ENCODE assay signal across 9 cellular contexts in genomic region chr7:97004931-97005763, GRCh38. TPM values are rescaled to one million over a fixed set of nuclear protein-coding genes. Genes with fewer than 3 reads are reported as not detected.
DNase-seq lines count a peak whose midpoint lies in the region; ATAC-seq, FAIRE-seq and TF ChIP-seq lines count a peak whose summit lies in the region.
"Had no signal": no experiment of that assay in that cellular context is flagged by ENCODE, and none has a peak within 500 bp of the region (broad histone marks: within the 10 kb centered on the region; RNA-seq: fewer than 3 reads in every experiment).

Gene DLX6 (plus strand): TSS chr7:97005553. CDS start chr7:97005978, 425 bp downstream.

- in situ Hi-C loops in astrocyte of the spinal cord (cut with HindIII; ENCODE audit: low sequenced_read_pairs): no loop called here

- no peaks in the 10 kb centered on the region for H3K9me3 Mint-ChIP-seq in HFFc6

- no peak for TF ChIP-seq POLR2A in H54 (IDR thresholded peaks at IDR 0.05; ENCODE audit: low read depth, low read length)

- H3K4me3 ChIP-seq in BE2C (ENCODE audit: low read depth, low read length): peak within 1 kb of the TSS; percentile 80
- peak within 1 kb of the TSS; percentile 22 for H3K4me3 ChIP-seq in astrocyte of the spinal cord (ENCODE audit: low read depth, low read length)
- peak within 1 kb of the TSS; percentile 19 for H3K4me3 ChIP-seq in kidney epithelial cell (ENCODE audit: low read depth, low read length)

- H3K4me3 Mint-ChIP-seq in HFFc6: peak within 1 kb of the TSS; percentile 42

- TF ChIP-seq CTCF in BE2C (IDR thresholded peaks at IDR 0.05; ENCODE audit: low read depth, low read length) (no peak), HFFc6 (IDR thresholded peaks at IDR 0.05) (no peak), astrocyte of the spinal cord (IDR thresholded peaks at IDR 0.05; ENCODE audit: low read depth, low read length) (no peak), kidney epithelial cell (IDR thresholded peaks at IDR 0.05; ENCODE audit: insufficient read depth, low read length, poor library complexity, severe bottlenecking) (no peak)

- DNase-seq in BE2C (peak; percentile 96), HFFc6 (no peak), NCI-H526 treated with DMSO at 0.1 percent for 48 hours (lab: John Stamatoyannopoulos, UW) (peak; percentile 82), astrocyte of the spinal cord (ENCODE audit: low read depth, low spot score) (no peak), kidney epithelial cell (ENCODE audit: low read depth) (no peak), H54 (ENCODE audit: insufficient read length, low spot score) (no peak)
- peak; percentile 56 for DNase-seq in stimulated activated naive CD8-positive, alpha-beta T cell treated with anti-CD3 and anti-CD28 coated beads, Interleukin-15, Interleukin-2, amounts not matched to agents 100 U/mL and 50 U/mL, for 24 hours

- H3K27me3 ChIP-seq in BE2C (no peaks in the 10 kb centered on the region), kidney epithelial cell (ENCODE audit: control insufficient read depth, insufficient read depth, low read length) (peaks cover 91% of the 10 kb centered on the region)

- H3K9me3 ChIP-seq in BE2C: no peaks in the 10 kb centered on the region

- H3K27ac Mint-ChIP-seq in HFFc6: no peak within 1 kb of the TSS

- ATAC-seq in stimulated activated naive CD8-positive, alpha-beta T cell treated with anti-CD3 and anti-CD28 coated beads, Interleukin-15, Interleukin-2, amounts not matched to agents 100 U/mL and 50 U/mL, for 24 hours: peak; percentile 55
- no peak for ATAC-seq in HG03442 (IDR thresholded peaks at IDR 0.05; ENCODE audit: unreplicated experiment)

- H3K36me3 ChIP-seq in BE2C: peaks cover 6% of the 10 kb centered on the region
- no peaks in the 10 kb centered on the region for H3K36me3 ChIP-seq in kidney epithelial cell (ENCODE audit: control insufficient read depth, insufficient read depth, low read length)

- no peaks in the 10 kb centered on the region for H3K4me1 ChIP-seq in BE2C

- no peak for FAIRE-seq in H54 (lab: Jason Lieb, UNC)
- FAIRE-seq: frontal cortex had no signal

- no peaks in the 10 kb centered on the region; the same call in 1 of the 2 replicates for H3K36me3 Mint-ChIP-seq in HFFc6 (ENCODE audit: low read depth)

- H3K27me3 Mint-ChIP-seq in HFFc6 (ENCODE audit: insufficient read depth): peaks cover 50% of the 10 kb centered on the region

- no peaks in the 10 kb centered on the region for H3K4me1 Mint-ChIP-seq in HFFc6 (ENCODE audit: low read depth)

RNA-seq across cellular contexts. Expression of gene DLX6, which starts in this region (rescaled TPM):
- polyA plus RNA-seq in BE2C (2012; ENCODE audit: insufficient read depth, insufficient read length, low read depth): 20.5 TPM
- not detected for total RNA-seq in HFFc6 (2021; fragmentation: NEBNext Ultra II Directional; extraction: Animal tissue kit (Norgen Biotek cat#: 25700))
- not detected in 2 replicates for total RNA-seq in kidney epithelial cell

Comparison
In these comparisons a context has a peak if more than half of its experiments do, and no peak if none do; other contexts are left out.
1. DNase-seq: peak in BE2C (single experiment), NCI-H526 treated with DMSO at 0.1 percent for 48 hours (single experiment) and stimulated activated naive CD8-positive, alpha-beta T cell treated with anti-CD3 and anti-CD28 coated beads, Interleukin-15, Interleukin-2, amounts not matched to agents 100 U/mL and 50 U/mL, for 24 hours (single experiment); none in HFFc6 (single experiment), astrocyte of the spinal cord (single experiment), kidney epithelial cell (single experiment) and H54 (single experiment).
2. H3K4me3 ChIP-seq: peak in every context shown above with its lines; median percentile 80 in BE2C; 22 in astrocyte of the spinal cord; 19 in kidney epithelial cell.